ENCODE assay signal across 8 cellular contexts in genomic region chr2:23566236-23567142, GRCh38.
DNase-seq lines count a peak whose midpoint lies in the region; ATAC-seq and TF ChIP-seq lines count a peak whose summit lies in the region.

No MANE protein-coding gene starts in this region.

- intact Hi-C loops in thyroid gland (cut with DNase I): no loop called here

- no peaks in the 10 kb centered on the region for H3K4me1 Mint-ChIP-seq in activated naive CD8-positive, alpha-beta T cell treated with anti-CD3 and anti-CD28 coated beads for 36 hours

- H3K4me1 ChIP-seq in thyroid gland: no peaks in the 10 kb centered on the region

- H3K36me3 Mint-ChIP-seq in activated naive CD8-positive, alpha-beta T cell treated with anti-CD3 and anti-CD28 coated beads for 36 hours: no peaks in the 10 kb centered on the region

- H3K4me3 Mint-ChIP-seq in activated naive CD8-positive, alpha-beta T cell treated with anti-CD3 and anti-CD28 coated beads for 36 hours: no peak overlapping the region

- TF ChIP-seq CTCF in GM06990 (IDR thresholded peaks at IDR 0.05; ENCODE audit: insufficient read depth, low read length, poor library complexity, severe bottlenecking) (peak; percentile 66), thyroid gland (IDR thresholded peaks at IDR 0.05) (peak in 1 of 6 experiments; percentile 19)

- H3K27me3 ChIP-seq in GM06990 (replicated peaks; ENCODE audit: control insufficient read depth, insufficient read depth, low read length) (no peaks in the 10 kb centered on the region), layer of hippocampus (ENCODE audit: control insufficient read depth, insufficient read depth, low read length) (no peaks in the 10 kb centered on the region), thyroid gland (no peaks in the 10 kb centered on the region)

- no peaks in the 10 kb centered on the region for H3K9me3 Mint-ChIP-seq in activated naive CD8-positive, alpha-beta T cell treated with anti-CD3 and anti-CD28 coated beads for 36 hours

- H3K27ac ChIP-seq in layer of hippocampus (ENCODE audit: low read depth, low read length) (peak overlapping the region; percentile 48), thyroid gland (no peak overlapping the region)

- H3K27me3 Mint-ChIP-seq in activated naive CD8-positive, alpha-beta T cell treated with anti-CD3 and anti-CD28 coated beads for 36 hours: no peaks in the 10 kb centered on the region

- H3K9me3 ChIP-seq in thyroid gland: no peaks in the 10 kb centered on the region

- TF ChIP-seq POLR2A in thyroid gland (IDR thresholded peaks at IDR 0.05): no peak

- ATAC-seq in GM18502 (IDR thresholded peaks at IDR 0.05; ENCODE audit: poor library complexity, unreplicated experiment): no peak

- no peak overlapping the region for H3K27ac Mint-ChIP-seq in activated naive CD8-positive, alpha-beta T cell treated with anti-CD3 and anti-CD28 coated beads for 36 hours

- H3K36me3 ChIP-seq in GM06990 (ENCODE audit: control insufficient read depth, insufficient read depth, low read length) (no peaks in the 10 kb centered on the region), thyroid gland (no peaks in the 10 kb centered on the region)

- WGBS in thyroid gland, 2 donors: 96% methylated on average over 6 of the region's 7 CpGs

- H3K4me3 ChIP-seq in GM06990 (replicated peaks; ENCODE audit: low read depth, low read length) (no peak overlapping the region), thyroid gland (replicated peaks in 1 of 3) (no peak overlapping the region)

- no peak for DNase-seq in GM06990 (ENCODE audit: extremely low read depth, insufficient read length)
- peak; percentile 38 for DNase-seq in LHCN-M2 (ENCODE audit: low read depth)
- peak; percentile 29 for DNase-seq in activated naive CD8-positive, alpha-beta T cell treated with anti-CD3 and anti-CD28 coated beads for 36 hours
- no peak for DNase-seq in thyroid gland
- DNase-seq in mucosa of gallbladder (ENCODE audit: low spot score): no peak
- DNase-seq in hippocampal formation (lab: John Stamatoyannopoulos, UW): no peak

Comparison
In these comparisons a context has a peak if more than half of its experiments do, and no peak if none do; other contexts are left out.
1. DNase-seq: peak in LHCN-M2 (single experiment) and activated naive CD8-positive, alpha-beta T cell treated with anti-CD3 and anti-CD28 coated beads for 36 hours (single experiment); none in GM06990 (single experiment), thyroid gland (0 of 2), mucosa of gallbladder (single experiment) and hippocampal formation (0 of 2).